14 cellular contexts compared by ENCODE assay signal in genomic region chr15:88803241-88803919, GRCh38. TPM values are rescaled to one million over a fixed set of nuclear protein-coding genes. Genes with fewer than 3 reads are reported as not detected.
DNase-seq lines count a peak whose midpoint lies in the region; ATAC-seq and TF ChIP-seq lines count a peak whose summit lies in the region.
"Had no signal": no experiment of that assay in that cellular context is flagged by ENCODE, and none has a peak within 500 bp of the region (broad histone marks: within the 10 kb centered on the region; RNA-seq: fewer than 3 reads in every experiment).

Gene ACAN, plus strand, starts transcription at chr15:88803436. Its CDS starts 32,771 bp downstream, at chr15:88836207.

- no CpG with 5 or more reads among the region's 61 CpGs for WGBS in H9 (ENCODE audit: extremely low coverage, insufficient read length, low lambda C conversion rate)

- peaks cover 88% of the 10 kb centered on the region for H3K27me3 Mint-ChIP-seq in H9 (ENCODE audit: low read depth)
- peaks cover 77 to 98% of the 10 kb centered on the region in 2 donors for H3K27me3 Mint-ChIP-seq in effector memory CD8-positive, alpha-beta T cell
- peaks cover 53% of the 10 kb centered on the region for H3K27me3 Mint-ChIP-seq in neural progenitor cell (ENCODE audit: insufficient read depth, low read depth)

- peak within 1 kb of the TSS; percentile 37; the same call in 1 of the 2 replicates for H3K14ac ChIP-seq in H9 (ENCODE audit: insufficient read depth, low read length)

- POLR2A ChIA-PET in AG04450 (lab: Yijun Ruan, JAX), result no interaction called here

- ATAC-seq in effector memory CD8-positive, alpha-beta T cell (replicated peaks), result no peak
- ATAC-seq in GM18519 (IDR thresholded peaks at IDR 0.05; ENCODE audit: low FRiP score, unreplicated experiment), result no peak
- ATAC-seq in GM21526 (IDR thresholded peaks at IDR 0.05; ENCODE audit: low FRiP score, unreplicated experiment), result no peak
- ATAC-seq in HG03280 (IDR thresholded peaks at IDR 0.05; ENCODE audit: unreplicated experiment), result no peak
- no peak for ATAC-seq in GM21619 (IDR thresholded peaks at IDR 0.05; ENCODE audit: unreplicated experiment)

- peaks cover 10% of the 10 kb centered on the region for H3F3A ChIP-seq in neural progenitor cell (ENCODE audit: low read depth)

- H4K5ac ChIP-seq in H9 (ENCODE audit: insufficient read length, low read depth, low read length), result no peak within 1 kb of the TSS

- no peak within 1 kb of the TSS for H2BK15ac ChIP-seq in H9 (ENCODE audit: low read depth, low read length)

- no peak within 1 kb of the TSS for H2BK20ac ChIP-seq in H9 (ENCODE audit: low read depth, low read length, poor library complexity, severe bottlenecking)

- H3K27ac Mint-ChIP-seq in H9 (no peak within 1 kb of the TSS; a peak in 1 of 7 replicates), neural progenitor cell (no peak within 1 kb of the TSS)
- no peak within 1 kb of the TSS for H3K27ac Mint-ChIP-seq in effector memory CD8-positive, alpha-beta T cell

- CTCF ChIA-PET in AG04450 (lab: Charles Lee), result no interaction called here

- no peak for DNase-seq in AG04450 (ENCODE audit: low read depth, low spot score)
- peak; percentile 64 for DNase-seq in H9
- DNase-seq in effector memory CD8-positive, alpha-beta T cell, result no peak
- peak; percentile 78 for DNase-seq in neural progenitor cell (ENCODE audit: low spot score)
- DNase-seq: amniotic stem cell; GOT3; NK-92 treated with Interleukin-12 subunit alpha and Interleukin-12 subunit beta, amount 100 ng/mL, for 24 hours; stimulated activated CD4-positive, alpha-beta T cell treated with anti-CD3 and anti-CD28 coated beads, Interleukin-2, amount 100 ng/mL, for 48 hours had no signal

- H3K36me3 Mint-ChIP-seq in H9 (ENCODE audit: insufficient read depth in 1 of 3, low read depth in 3 of 3), result peaks cover 0 to 2% (median 0%) of the 10 kb centered on the region in 3 experiments; a peak in 2 of 7 replicates
- H3K36me3 Mint-ChIP-seq in effector memory CD8-positive, alpha-beta T cell (ENCODE audit: insufficient read depth), result no peaks in the 10 kb centered on the region
- H3K36me3 Mint-ChIP-seq in neural progenitor cell, result no peaks in the 10 kb centered on the region

- H3K9ac ChIP-seq in H9 (ENCODE audit: extremely low read depth, insufficient read length, low read length) (no peak within 1 kb of the TSS), neural progenitor cell (no peak within 1 kb of the TSS)

- peak within 1 kb of the TSS; percentile 10; the same call in 1 of the 2 replicates for H3K4me3 ChIP-seq in AG04450 (ENCODE audit: low read depth, low read length)
- peak within 1 kb of the TSS; percentile 86 for H3K4me3 ChIP-seq in neural progenitor cell
- H3K4me3 ChIP-seq: upper lobe of left lung had no signal

- H3K56ac ChIP-seq in H9 (ENCODE audit: insufficient read length, low read depth, low read length), result no peak within 1 kb of the TSS

- H3K23ac ChIP-seq in H9 (ENCODE audit: insufficient read length, low read depth, low read length), result no peak within 1 kb of the TSS

- no peak within 1 kb of the TSS for H4K8ac ChIP-seq in H9 (replicated peaks; ENCODE audit: insufficient read length, low read depth, low read length)

- H3K79me2 ChIP-seq in H9 (ENCODE audit: insufficient read depth, low read length), result no peaks in the 10 kb centered on the region
- no peaks in the 10 kb centered on the region for H3K79me2 ChIP-seq in neural progenitor cell (ENCODE audit: low read depth)

- peaks cover 11% of the 10 kb centered on the region for H3K23me2 ChIP-seq in H9 (ENCODE audit: insufficient read length, low read depth, low read length, poor library complexity, severe bottlenecking)

- no peaks in the 10 kb centered on the region for H3K79me1 ChIP-seq in H9 (ENCODE audit: insufficient read depth, low read depth, low read length, poor library complexity, severe bottlenecking)

- H2AK5ac ChIP-seq in H9 (ENCODE audit: insufficient read length, low read length), result no peak within 1 kb of the TSS

- H3K4me1 Mint-ChIP-seq in H9 (peaks cover 2 to 22% of the 10 kb centered on the region in 2 experiments; a peak in 3 of 4 replicates), neural progenitor cell (peaks cover 3% of the 10 kb centered on the region)
- H3K4me1 Mint-ChIP-seq in effector memory CD8-positive, alpha-beta T cell (ENCODE audit: low read depth in 2 of 2), result peaks cover 4 to 7% of the 10 kb centered on the region in 2 donors

- H3T11ph ChIP-seq in H9 (ENCODE audit: low read length), result no peak within 1 kb of the TSS

- H3K4me2 ChIP-seq in H9 (ENCODE audit: insufficient read depth, insufficient read length, low read length) (peak within 1 kb of the TSS; percentile 67), neural progenitor cell (peak within 1 kb of the TSS; percentile 99)

- H3K9me3 Mint-ChIP-seq in H9, result peaks cover 0 to 2% of the 10 kb centered on the region in 2 experiments; a peak in 1 of 5 replicates
- no peaks in the 10 kb centered on the region for H3K9me3 Mint-ChIP-seq in effector memory CD8-positive, alpha-beta T cell
- no peaks in the 10 kb centered on the region for H3K9me3 Mint-ChIP-seq in neural progenitor cell

- no peak within 1 kb of the TSS for H3K18ac ChIP-seq in H9 (ENCODE audit: insufficient read length, low read depth, low read length)

- H3K4me1 ChIP-seq in H9 (ENCODE audit: insufficient read depth, low read length) (no peaks in the 10 kb centered on the region), neural progenitor cell (peaks cover 6% of the 10 kb centered on the region)

- no peak within 1 kb of the TSS for H2BK120ac ChIP-seq in H9 (ENCODE audit: low read depth, low read length, poor library complexity, severe bottlenecking)

- H3K4me3 Mint-ChIP-seq in H9 (peak within 1 kb of the TSS; percentile 82 to 97), neural progenitor cell (peak within 1 kb of the TSS; percentile 93)
- peak within 1 kb of the TSS; percentile 68 to 71 for H3K4me3 Mint-ChIP-seq in effector memory CD8-positive, alpha-beta T cell

- no peak within 1 kb of the TSS for H3K4ac ChIP-seq in H9 (ENCODE audit: low read depth, low read length)

- H4K91ac ChIP-seq in H9 (ENCODE audit: insufficient read length, low read depth, low read length), result no peak within 1 kb of the TSS

- H3K36me3 ChIP-seq in neural progenitor cell, result no peaks in the 10 kb centered on the region
- H3K36me3 ChIP-seq: upper lobe of left lung had no signal

- H2BK12ac ChIP-seq in H9 (ENCODE audit: insufficient read length, low read depth, low read length), result no peak within 1 kb of the TSS

- no peak within 1 kb of the TSS for H3K27ac ChIP-seq in AG04450 (ENCODE audit: low read depth, low read length)
- H3K27ac ChIP-seq in H9 (ENCODE audit: insufficient read length, low read depth, low read length), result no peak within 1 kb of the TSS
- no peak within 1 kb of the TSS for H3K27ac ChIP-seq in neural progenitor cell
- H3K27ac ChIP-seq: upper lobe of left lung, VCaP had no signal

- H2AFZ ChIP-seq in H9 (ENCODE audit: low read length) (no peak within 1 kb of the TSS), neural progenitor cell (replicated peaks) (peak within 1 kb of the TSS; percentile 95)

- H3K27me3 ChIP-seq in AG04450 (ENCODE audit: control insufficient read depth, insufficient read depth, low read length) (peaks cover 47% of the 10 kb centered on the region), H9 (ENCODE audit: insufficient read depth, low read length) (peaks cover 37% of the 10 kb centered on the region), neural progenitor cell (peaks cover 88% of the 10 kb centered on the region)

- no peak within 1 kb of the TSS for H2BK5ac ChIP-seq in H9 (ENCODE audit: insufficient read length, low read length)

- no peaks in the 10 kb centered on the region for H4K20me1 ChIP-seq in H9 (ENCODE audit: control insufficient read depth, insufficient read depth, insufficient read length)
- peaks cover 11% of the 10 kb centered on the region for H4K20me1 ChIP-seq in neural progenitor cell (ENCODE audit: low read depth)

- H3K9me3 ChIP-seq in AG04450 (ENCODE audit: control insufficient read depth, insufficient read depth, low read length) (no peaks in the 10 kb centered on the region), H9 (ENCODE audit: control insufficient read depth, low read depth, low read length) (no peaks in the 10 kb centered on the region), neural progenitor cell (ENCODE audit: low read depth) (no peaks in the 10 kb centered on the region)
- H3K9me3 ChIP-seq: upper lobe of left lung had no signal

- TF ChIP-seq CTCF in AG04450 (IDR thresholded peaks at IDR 0.05; ENCODE audit: low read depth, low read length) (no peak), H9 (conservative IDR thresholded peaks at IDR 0.05) (no peak), neural progenitor cell (IDR thresholded peaks at IDR 0.05) (no peak)

RNA-seq across cellular contexts. Expression of gene ACAN, which starts in this region (rescaled TPM):
- polyA plus RNA-seq in AG04450 (2011; rRNA removed), result 0.20 and 0.22 TPM in 2 replicates
- polyA minus RNA-seq in AG04450 (2011; rRNA and poly(A)+ RNA removed), result 0.22 and 0.23 TPM in 2 replicates
- 0.50 and 0.53 TPM in 2 replicates for total RNA-seq in H9 (2021)
- total RNA-seq in neural progenitor cell (ENCODE audit: low replicate concordance), result 0.06 and 0.34 TPM in 2 replicates

Comparison
In these comparisons a context has a peak if more than half of its experiments do, and no peak if none do; other contexts are left out.
1. Peak in DNase-seq and H3K4me2 ChIP-seq in H9; RNA of the gene not detected or under 1 TPM.
2. Peak in DNase-seq, H3K4me3 ChIP-seq and H3K4me2 ChIP-seq in neural progenitor cell; RNA of the gene not detected or under 1 TPM.